8 cellular contexts compared by ENCODE assay signal in the genomic region with DNA sequence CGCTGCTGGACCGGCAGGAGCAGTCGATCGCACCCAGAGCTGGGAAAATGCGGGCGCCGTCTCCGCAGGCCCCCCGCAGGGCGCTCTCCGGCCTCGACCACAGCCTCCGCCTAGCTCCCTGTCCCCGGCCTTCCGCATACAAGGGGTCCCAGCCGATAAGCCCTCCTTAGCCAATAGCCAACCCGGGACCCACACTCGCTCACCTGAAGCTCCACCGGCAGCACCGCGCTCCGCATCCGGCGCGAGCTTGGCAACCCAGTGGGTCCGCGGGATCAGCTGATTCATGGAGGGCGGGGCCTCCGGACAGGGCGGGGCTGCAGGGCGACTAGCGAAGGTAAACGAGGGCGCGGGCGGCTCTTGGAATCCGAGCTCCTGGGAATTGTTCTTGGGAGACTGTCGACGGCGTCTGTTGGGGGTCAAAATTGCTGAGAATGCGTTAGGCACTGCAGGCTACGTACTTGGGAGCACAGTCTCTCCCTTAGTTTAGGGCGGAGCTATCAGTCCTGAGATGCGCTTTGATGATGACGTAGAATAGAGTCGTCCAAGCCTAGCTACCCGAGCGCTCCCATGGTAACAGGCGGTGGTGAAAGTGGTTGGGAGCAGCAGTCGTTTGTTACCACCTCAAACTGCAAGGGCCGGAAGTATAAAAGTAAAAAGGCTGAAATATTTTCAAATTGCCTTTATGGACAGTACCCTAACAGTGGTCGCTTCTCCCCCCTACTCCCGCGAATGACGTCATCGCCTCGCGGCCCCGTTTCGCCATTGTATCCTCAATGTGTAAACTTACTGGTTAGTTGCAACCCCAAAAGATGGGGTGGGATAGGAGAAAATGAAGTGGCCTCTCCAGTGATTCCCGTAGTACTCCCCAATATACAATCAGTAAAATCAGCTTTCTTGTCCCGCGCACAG. TPM values are rescaled to one million over a fixed set of nuclear protein-coding genes. Genes with fewer than 3 reads are reported as not detected.
DNase-seq lines count a peak whose midpoint lies in the region; ATAC-seq and TF ChIP-seq lines count a peak whose summit lies in the region.

A gene (minus strand): TSS at position 260 of the 909 bp plus-strand sequence. CDS start 12,048 bp downstream, outside the sequence.

- no peaks in the 10 kb centered on the region for H3K36me3 Mint-ChIP-seq in nephron progenitor cell (ENCODE audit: low read depth)

- H3K36me3 ChIP-seq in H7 (replicated peaks; ENCODE audit: control insufficient read depth, insufficient read depth, low read length), result no peaks in the 10 kb centered on the region

- H3K9me3 Mint-ChIP-seq in nephron progenitor cell, result no peaks in the 10 kb centered on the region
- no peaks in the 10 kb centered on the region for H3K9me3 Mint-ChIP-seq in stimulated activated naive CD8-positive, alpha-beta T cell treated with anti-CD3 and anti-CD28 coated beads, Interleukin-15, amount 100 ng/mL, for 72 hours

- peak; percentile 96 for ATAC-seq in stimulated activated naive CD8-positive, alpha-beta T cell treated with anti-CD3 and anti-CD28 coated beads, Interleukin-15, amount 100 ng/mL, for 72 hours

- no peaks in the 10 kb centered on the region for H3K27me3 ChIP-seq in H7 (ENCODE audit: control insufficient read depth, insufficient read depth, low read length)

- H3K27ac Mint-ChIP-seq in nephron progenitor cell, result peak within 1 kb of the TSS; percentile 98
- H3K27ac Mint-ChIP-seq in stimulated activated naive CD8-positive, alpha-beta T cell treated with anti-CD3 and anti-CD28 coated beads, Interleukin-15, amount 100 ng/mL, for 72 hours, result peak within 1 kb of the TSS; percentile 93 to 95

- no peak for TF ChIP-seq CTCF in nephron progenitor cell (IDR thresholded peaks at IDR 0.05)

- peaks cover 40% of the 10 kb centered on the region for H3K4me1 Mint-ChIP-seq in nephron progenitor cell
- peaks cover 34% of the 10 kb centered on the region for H3K4me1 Mint-ChIP-seq in stimulated activated naive CD8-positive, alpha-beta T cell treated with anti-CD3 and anti-CD28 coated beads, Interleukin-15, amount 100 ng/mL, for 72 hours

- H3K27me3 Mint-ChIP-seq in nephron progenitor cell (ENCODE audit: low read depth, poor library complexity), result peaks cover 13% of the 10 kb centered on the region
- H3K27me3 Mint-ChIP-seq in stimulated activated naive CD8-positive, alpha-beta T cell treated with anti-CD3 and anti-CD28 coated beads, Interleukin-15, amount 100 ng/mL, for 72 hours, result no peaks in the 10 kb centered on the region

- DNase-seq in ELF-1 (ENCODE audit: low read depth, low spot score) (peak; percentile 99), H7 (peak; percentile 93), M059J (ENCODE audit: low read depth) (peak; percentile 98), SHP77 (lab: John Stamatoyannopoulos, UW) (peak; percentile 98), fibroblast of the conjunctiva (ENCODE audit: low read depth) (peak; percentile 99), nephron progenitor cell (peak; percentile 98)
- peak; percentile 98 for DNase-seq in activated effector memory CD4-positive, alpha-beta T cell treated with anti-CD3 and anti-CD28 coated beads, Interleukin-2, amount 50 U/mL, for 16 hours
- DNase-seq in stimulated activated naive CD8-positive, alpha-beta T cell treated with anti-CD3 and anti-CD28 coated beads, Interleukin-15, amount 100 ng/mL, for 72 hours, result peak; percentile 92 to 94

- peak within 1 kb of the TSS; percentile 97 for H3K4me3 Mint-ChIP-seq in nephron progenitor cell
- H3K4me3 Mint-ChIP-seq in stimulated activated naive CD8-positive, alpha-beta T cell treated with anti-CD3 and anti-CD28 coated beads, Interleukin-15, amount 100 ng/mL, for 72 hours, result peak within 1 kb of the TSS; percentile 94 to 96

- H3K4me3 ChIP-seq in H7 (ENCODE audit: insufficient read depth, low read depth, low read length), result peak within 1 kb of the TSS; percentile 96

RNA-seq across cellular contexts. Expression of the gene that starts here (rescaled TPM):
- 23.6 and 23.9 TPM in 2 replicates for total RNA-seq in H7 (2014; rRNA removed; shearing (Covaris generic))
- total RNA-seq in M059J (2014; rRNA removed; shearing (Covaris generic)), result 23.5 and 28.2 TPM in 2 replicates

Comparison
In these comparisons a context has a peak if more than half of its experiments do, and no peak if none do; other contexts are left out.
1. Peak in every context shown above with its lines: DNase-seq, ATAC-seq and H3K4me3 ChIP-seq.